In the genomic region with DNA sequence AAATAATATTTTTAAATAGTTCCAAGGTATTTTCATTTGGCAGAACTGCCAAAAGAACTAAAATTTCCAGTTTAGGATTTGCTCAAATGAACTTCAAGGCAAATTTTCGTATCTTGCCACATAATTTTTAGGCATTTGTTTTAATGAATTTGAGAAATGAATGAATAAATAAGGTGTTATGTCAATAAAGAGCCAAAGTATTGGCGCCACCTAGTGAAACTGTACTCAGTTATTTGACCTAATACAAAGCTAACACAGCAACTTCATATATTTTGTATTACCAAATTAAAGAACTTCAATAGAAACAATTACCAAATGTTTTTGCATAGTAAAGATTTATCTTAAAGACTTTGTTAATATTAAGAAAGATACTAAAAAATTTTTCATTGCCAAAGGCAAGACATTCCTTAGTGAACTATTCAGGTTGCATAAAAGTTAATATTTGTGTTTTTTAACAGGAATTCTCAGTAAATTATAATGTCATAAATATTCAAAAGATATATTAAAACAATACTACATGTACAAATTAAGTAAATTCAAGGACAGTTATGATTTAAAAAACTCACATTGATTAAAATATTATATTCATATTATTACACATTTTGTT, we compare ENCODE assay signal across 8 cellular contexts. TPM values are rescaled to one million over a fixed set of nuclear protein-coding genes. Genes with fewer than 3 reads are reported as not detected.
DNase-seq lines count a peak whose midpoint lies in the region; ATAC-seq, FAIRE-seq and TF ChIP-seq lines count a peak whose summit lies in the region.
"Had no signal": no experiment of that assay in that cellular context is flagged by ENCODE, and none has a peak within 500 bp of the region (broad histone marks: within the 10 kb centered on the region; RNA-seq: fewer than 3 reads in every experiment).

No MANE protein-coding gene starts in this region.

- intact Hi-C loops in K562 (cut with micrococcal nuclease): no loop called here

- H2AFZ ChIP-seq in K562 (ENCODE audit: low read depth, low read length): no peak overlapping the region

- peaks cover 7% of the 10 kb centered on the region for H3K36me3 Mint-ChIP-seq in mesothelial cell of epicardium

- BruUV-seq in K562 (replicated peaks; lab: Mats Ljungman, UMichigan): no TSS peak

- no peak for TF ChIP-seq POLR2A in K562 (conservative IDR thresholded peaks at IDR 0.05)

- H3K9ac ChIP-seq in K562 (ENCODE audit: insufficient read depth in 1 of 2, low read depth in 2 of 2, low read length in 2 of 2): no peak overlapping the region

- peak; percentile 14 for DNase-seq in EH (ENCODE audit: low read depth)
- DNase-seq in K562 (ENCODE audit: extremely low read depth in 1 of 4, low spot score in 3 of 4): peak in 1 of 4 experiments; percentile 28
- DNase-seq in mesothelial cell of epicardium (ENCODE audit: low spot score in 2 of 2, unreplicated experiment in 2 of 2): no peak
- DNase-seq in activated CD4-positive, CD25-positive, alpha-beta regulatory T cell treated with anti-CD3 and anti-CD28 coated beads, Interleukin-2, amount 50 U/mL, for 72 hours: no peak
- no peak for DNase-seq in activated effector memory CD4-positive, alpha-beta T cell treated with anti-CD3 and anti-CD28 coated beads, Interleukin-2, amount 50 U/mL, for 16 hours
- DNase-seq: naive B cell had no signal

- peaks cover 24% of the 10 kb centered on the region for H3K9me3 Mint-ChIP-seq in mesothelial cell of epicardium

- peak in 2 of 3 experiments; percentile 17 to 45; a peak in 2 of 6 replicates for TF ChIP-seq CTCF in K562 (IDR thresholded peaks at IDR 0.05 in 2 of 3, conservative IDR thresholded peaks at IDR 0.05 in 1 of 3; ENCODE audit: insufficient read depth in 2 of 3, low read depth in 1 of 3, low read length in 3 of 3)
- peak; percentile 43 for TF ChIP-seq CTCF in mesothelial cell of epicardium (IDR thresholded peaks at IDR 0.05; ENCODE audit: unreplicated experiment)

- no peaks in the 10 kb centered on the region for H3K9me3 ChIP-seq in K562 (replicated peaks; ENCODE audit: control insufficient read depth, insufficient read depth, low read depth, low read length)

- no peaks in the 10 kb centered on the region for H3K9me1 ChIP-seq in K562 (ENCODE audit: control insufficient read depth, insufficient read depth, low read length)

- POLR2A ChIA-PET in K562 (lab: Yijun Ruan, JAX): no interaction called here

- no peaks in the 10 kb centered on the region for H3K4me1 ChIP-seq in K562 (replicated peaks in 1 of 2; ENCODE audit: control insufficient read depth in 2 of 2, insufficient read depth in 2 of 2, low read length in 2 of 2)

- ATAC-seq in K562 (no peak), HG02642 (IDR thresholded peaks at IDR 0.05; ENCODE audit: poor library complexity, unreplicated experiment) (no peak)

- no peak overlapping the region for H3K27ac Mint-ChIP-seq in mesothelial cell of epicardium
- H3K27ac Mint-ChIP-seq: naive B cell had no signal

- H3K36me3 ChIP-seq in K562 (ENCODE audit: control insufficient read depth, insufficient read depth, low read length): no peaks in the 10 kb centered on the region

- FAIRE-seq in K562 (lab: Jason Lieb, UNC): no peak

- 0% methylated on average over 2 of the region's 2 CpGs for WGBS in K562 (ENCODE audit: insufficient coverage, low coverage, missing lambda C conversion rate)

- CTCF ChIA-PET in K562 (lab: Yijun Ruan, JAX; ENCODE audit: low intra/inter-chr PET ratio): no interaction called here

- no peak overlapping the region for H3K4me3 Mint-ChIP-seq in mesothelial cell of epicardium
- H3K4me3 Mint-ChIP-seq: naive B cell had no signal

- TF ChIP-seq EP300 in Ishikawa (IDR thresholded peaks at IDR 0.05; ENCODE audit: borderline replicate concordance): no peak
- TF ChIP-seq EP300 in K562 (IDR thresholded peaks at IDR 0.05; ENCODE audit: low read length): no peak

- H4K20me1 ChIP-seq in K562 (replicated peaks; ENCODE audit: control insufficient read depth, insufficient read depth, low read length): no peaks in the 10 kb centered on the region

- no peaks in the 10 kb centered on the region for H3K27me3 Mint-ChIP-seq in mesothelial cell of epicardium (ENCODE audit: low read depth)

- no peaks in the 10 kb centered on the region for H3K4me1 Mint-ChIP-seq in mesothelial cell of epicardium

- no peak overlapping the region for H3K27ac ChIP-seq in K562 (ENCODE audit: extremely low read depth, low read depth, low read length)

- in situ Hi-C loops in K562 (cut with MboI): no loop called here

- TF ChIP-seq RAD21 in Ishikawa (IDR thresholded peaks at IDR 0.05; ENCODE audit: low read depth) (peak; percentile 50), K562 (CRISPR knock-in tag; conservative IDR thresholded peaks at IDR 0.05 in 1 of 2, IDR thresholded peaks at IDR 0.05 in 1 of 2) (peak in 1 of 2 experiments; percentile 40; a peak in 2 of 4 replicates)

- no peaks in the 10 kb centered on the region for H3K79me2 ChIP-seq in K562 (ENCODE audit: control insufficient read depth, insufficient read depth, low read length)

- no peaks in the 10 kb centered on the region for H3K27me3 ChIP-seq in K562 (ENCODE audit: control insufficient read depth in 2 of 2, insufficient read depth in 2 of 2, low read length in 2 of 2)

- H3K4me2 ChIP-seq in K562 (ENCODE audit: insufficient read depth, low read length): no peak overlapping the region

- no peak overlapping the region for H3K4me3 ChIP-seq in K562

TF ChIP-seq in Ishikawa, 13 proteins besides CTCF, POLR2A, EP300 and RAD21:
- TF ChIP-seq EGR1 (IDR thresholded peaks at IDR 0.05): no peak
- no peak for TF ChIP-seq ZBTB7A (IDR thresholded peaks at IDR 0.05; ENCODE audit: low read depth)
- TF ChIP-seq CREB1 (IDR thresholded peaks at IDR 0.05; ENCODE audit: low read depth): no peak
- TF ChIP-seq, protein P1, sequence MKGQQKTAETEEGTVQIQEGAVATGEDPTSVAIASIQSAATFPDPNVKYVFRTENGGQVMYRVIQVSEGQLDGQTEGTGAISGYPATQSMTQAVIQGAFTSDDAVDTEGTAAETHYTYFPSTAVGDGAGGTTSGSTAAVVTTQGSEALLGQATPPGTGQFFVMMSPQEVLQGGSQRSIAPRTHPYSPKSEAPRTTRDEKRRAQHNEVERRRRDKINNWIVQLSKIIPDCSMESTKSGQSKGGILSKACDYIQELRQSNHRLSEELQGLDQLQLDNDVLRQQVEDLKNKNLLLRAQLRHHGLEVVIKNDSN (IDR thresholded peaks at IDR 0.05): no peak
- TF ChIP-seq, protein P2, sequence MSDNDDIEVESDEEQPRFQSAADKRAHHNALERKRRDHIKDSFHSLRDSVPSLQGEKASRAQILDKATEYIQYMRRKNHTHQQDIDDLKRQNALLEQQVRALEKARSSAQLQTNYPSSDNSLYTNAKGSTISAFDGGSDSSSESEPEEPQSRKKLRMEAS (IDR thresholded peaks at IDR 0.05): no peak

TF ChIP-seq in K562, 482 proteins besides CTCF, POLR2A, EP300 and RAD21:
- TF ChIP-seq FOXA3 (CRISPR knock-in tag; conservative IDR thresholded peaks at IDR 0.05 in 1 of 2, IDR thresholded peaks at IDR 0.05 in 1 of 2) (peak in 1 of 2 experiments; percentile 61; a peak in 2 of 4 replicates), TAF9B (IDR thresholded peaks at IDR 0.05; ENCODE audit: partially characterized antibody) (no peak)

RNA-seq across cellular contexts. Expression of gene STPG2, which starts 50.3 kb away (rescaled TPM):
- total RNA-seq in K562 (2011; cell fraction: chromatin; rRNA removed; ENCODE audit: low replicate concordance): not detected in 2 replicates
- total RNA-seq in K562 (2011; cell fraction: nucleolus; rRNA removed): not detected in 2 replicates
- total RNA-seq in K562 (2011; cell fraction: nucleoplasm; rRNA removed): not detected in 2 replicates
- total RNA-seq in K562 (2014; rRNA removed) (not detected in 2 replicates), K562 (2014; rRNA removed; fragmentation: Illumina TruSeq; extraction: Trizol) (not detected in 2 replicates), K562 (2015; rRNA removed; fragmentation: Illumina TruSeq; extraction: Trizol) (not detected in 2 replicates), K562 (2021) (not detected in 2 replicates), mesothelial cell of epicardium (0.85 to 0.97 TPM (median 0.88 TPM) in 3 replicates)
- polyA plus RNA-seq in K562 (2011; rRNA removed) (0.04 TPM in 1 of 2 replicates, not detected in the other), K562 (2014; fragmentation: Illumina TruSeq; extraction: Trizol) (not detected in 2 replicates), K562 (2014; fragmentation: Nextera tagmentation; extraction: Ambion mirVana) (not detected), K562 (2014; rRNA removed) (not detected in 2 replicates)
- polyA plus RNA-seq in K562 (2011; cell fraction: cytosol; rRNA removed): not detected in 2 replicates
- polyA plus RNA-seq in K562 (2011; cell fraction: nucleus; rRNA removed): 0.07 TPM in 1 of 2 replicates, not detected in the other
- polyA plus RNA-seq in K562 (2012): not detected in 2 replicates
- polyA minus RNA-seq in K562 (2011; rRNA and poly(A)+ RNA removed): 0.12 TPM in 1 of 2 replicates, not detected in the other
- not detected in 2 replicates for polyA minus RNA-seq in K562 (2011; cell fraction: cytosol; rRNA and poly(A)+ RNA removed)
- 0.22 TPM in 1 of 2 replicates, not detected in the other for polyA minus RNA-seq in K562 (2011; cell fraction: nucleus; rRNA and poly(A)+ RNA removed)
